ENCODE assay signal across 1 cellular context in the genomic region with DNA sequence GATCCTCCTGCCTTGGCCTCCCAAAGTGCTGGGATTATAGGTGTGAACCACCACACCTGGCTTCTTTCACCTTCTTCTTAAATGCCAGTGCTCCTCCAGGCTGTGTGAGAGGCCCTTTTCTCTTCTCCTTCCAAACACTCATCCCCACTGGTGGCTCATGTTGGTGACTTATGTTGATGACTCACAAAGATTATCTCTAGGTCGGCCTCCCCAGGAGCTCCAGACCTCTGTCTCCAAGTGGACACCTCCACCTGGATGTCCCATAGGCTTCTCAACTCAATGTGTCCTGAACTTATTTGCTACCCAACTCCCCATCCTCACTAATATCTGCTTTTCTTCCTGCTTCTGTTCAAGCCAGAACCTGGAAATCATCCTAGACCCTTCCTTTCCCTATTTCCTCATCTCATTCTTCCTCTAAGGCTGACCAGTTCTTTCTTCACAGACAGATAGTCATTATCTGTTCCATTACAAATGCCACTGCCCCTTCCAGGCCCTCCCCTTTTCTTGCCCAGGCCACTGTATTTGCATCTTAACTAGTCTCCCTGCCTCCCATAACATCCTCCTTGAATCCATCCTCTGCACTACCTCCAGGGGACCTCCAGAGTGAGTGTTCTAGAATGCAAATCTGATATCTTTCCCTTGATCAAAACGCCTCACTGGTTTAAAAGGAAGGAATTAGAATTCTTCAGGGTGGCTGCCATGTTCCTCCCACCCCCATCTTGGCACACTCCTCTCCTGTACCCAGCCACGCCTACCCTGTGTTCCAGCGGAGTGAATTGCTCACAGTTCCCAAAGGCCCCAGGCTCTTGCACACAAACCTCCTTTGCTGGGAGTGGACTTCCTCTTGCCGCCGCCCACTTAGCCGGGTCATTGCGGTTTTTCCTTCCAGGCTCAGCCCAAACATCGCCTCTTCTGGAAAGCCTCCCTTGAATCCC.
TF ChIP-seq lines count a peak whose summit lies in the region.

No MANE protein-coding gene starts in this region.

TF ChIP-seq in K562, 482 proteins besides CTCF, POLR2A, EP300 and RAD21 (continued from another document):
- TF ChIP-seq ZNF280B (CRISPR knock-in tag; IDR thresholded peaks at IDR 0.05) (no peak), UBTF (IDR thresholded peaks at IDR 0.05; ENCODE audit: borderline replicate concordance in 1 of 2, low read depth in 2 of 2, low read length in 2 of 2) (peak in 1 of 2 experiments; percentile 64; a peak in 1 of 4 replicates), EGR1 (conservative IDR thresholded peaks at IDR 0.05) (peak; percentile 72), JUND (IDR thresholded peaks at IDR 0.05; ENCODE audit: borderline replicate concordance, low read depth, low read length) (peak; percentile 86), JUND (tag; IDR thresholded peaks at IDR 0.05; ENCODE audit: borderline replicate concordance, low read depth, low read length) (peak; percentile 85; the same call in 2 of the 3 replicates), CHD4 (IDR thresholded peaks at IDR 0.05; ENCODE audit: insufficient read depth, insufficient replicate concordance, low read depth, low read length, poor library complexity, severe bottlenecking) (no peak), NCOA4 (IDR thresholded peaks at IDR 0.05; ENCODE audit: partially characterized antibody) (no peak), ZBTB40 (IDR thresholded peaks at IDR 0.05) (no peak), ZBTB40 (CRISPR knock-in tag; IDR thresholded peaks at IDR 0.05) (no peak), TAL1 (IDR thresholded peaks at IDR 0.05) (no peak), KDM2B (CRISPR knock-in tag; IDR thresholded peaks at IDR 0.05) (no peak), DPF2 (IDR thresholded peaks at IDR 0.05) (0 out of 2 replicates have a peak, but pooled peaks have one; percentile 47), ATF3 (IDR thresholded peaks at IDR 0.05) (peak; percentile 86), ATF3 (CRISPR knock-in tag; conservative IDR thresholded peaks at IDR 0.05) (no peak; the same call in 1 of the 2 replicates), NFRKB (IDR thresholded peaks at IDR 0.05; ENCODE audit: low read depth) (no peak), ZNF239 (CRISPR knock-in tag; IDR thresholded peaks at IDR 0.05) (no peak), ZNF699 (CRISPR knock-in tag; IDR thresholded peaks at IDR 0.05; ENCODE audit: insufficient replicate concordance) (no peak), NFE2L1 (tag; IDR thresholded peaks at IDR 0.05; ENCODE audit: borderline replicate concordance, low read depth) (no peak), ZNF133 (CRISPR knock-in tag; IDR thresholded peaks at IDR 0.05) (no peak), ELF4 (CRISPR knock-in tag; IDR thresholded peaks at IDR 0.05) (no peak), ZNF445 (CRISPR knock-in tag; IDR thresholded peaks at IDR 0.05; ENCODE audit: low read depth) (no peak), POLR2AphosphoS5 (IDR thresholded peaks at IDR 0.05; ENCODE audit: control insufficient read depth, insufficient read depth, low read depth, low read length) (no peak), ZNF644 (tag; IDR thresholded peaks at IDR 0.05; ENCODE audit: low read depth) (no peak), TRIM28 (IDR thresholded peaks at IDR 0.05) (no peak), ZNF146 (CRISPR knock-in tag; IDR thresholded peaks at IDR 0.05; ENCODE audit: unreplicated experiment) (no peak), FOSL1 (tag; conservative IDR thresholded peaks at IDR 0.05) (peak; percentile 96), TRIM24 (IDR thresholded peaks at IDR 0.05) (peak in 1 of 2 experiments; percentile 27; a peak in 1 of 4 replicates), SNRNP70 (optimal IDR thresholded peaks at IDR 0.05; ENCODE audit: low read depth, low read length) (no peak), YY1 (IDR thresholded peaks at IDR 0.05; ENCODE audit: borderline replicate concordance in 1 of 3, control insufficient read depth in 1 of 3, extremely low read depth in 1 of 3, insufficient read depth in 3 of 3, insufficient read length in 1 of 3, insufficient replicate concordance in 2 of 3, low read depth in 1 of 3, low read length in 2 of 3) (peak in 1 of 3 experiments; percentile 34), ETV6 (IDR thresholded peaks at IDR 0.05; ENCODE audit: borderline replicate concordance in 1 of 2, low read depth in 2 of 2, low read length in 1 of 2) (no peak), ETV6 (CRISPR knock-in tag; IDR thresholded peaks at IDR 0.05; ENCODE audit: borderline replicate concordance) (no peak), ZFPM2 (CRISPR knock-in tag; IDR thresholded peaks at IDR 0.05) (no peak)
- TF ChIP-seq, protein P1, sequence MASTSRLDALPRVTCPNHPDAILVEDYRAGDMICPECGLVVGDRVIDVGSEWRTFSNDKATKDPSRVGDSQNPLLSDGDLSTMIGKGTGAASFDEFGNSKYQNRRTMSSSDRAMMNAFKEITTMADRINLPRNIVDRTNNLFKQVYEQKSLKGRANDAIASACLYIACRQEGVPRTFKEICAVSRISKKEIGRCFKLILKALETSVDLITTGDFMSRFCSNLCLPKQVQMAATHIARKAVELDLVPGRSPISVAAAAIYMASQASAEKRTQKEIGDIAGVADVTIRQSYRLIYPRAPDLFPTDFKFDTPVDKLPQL (IDR thresholded peaks at IDR 0.05; ENCODE audit: extremely low read depth, insufficient read length): no peak
- TF ChIP-seq, protein P2, sequence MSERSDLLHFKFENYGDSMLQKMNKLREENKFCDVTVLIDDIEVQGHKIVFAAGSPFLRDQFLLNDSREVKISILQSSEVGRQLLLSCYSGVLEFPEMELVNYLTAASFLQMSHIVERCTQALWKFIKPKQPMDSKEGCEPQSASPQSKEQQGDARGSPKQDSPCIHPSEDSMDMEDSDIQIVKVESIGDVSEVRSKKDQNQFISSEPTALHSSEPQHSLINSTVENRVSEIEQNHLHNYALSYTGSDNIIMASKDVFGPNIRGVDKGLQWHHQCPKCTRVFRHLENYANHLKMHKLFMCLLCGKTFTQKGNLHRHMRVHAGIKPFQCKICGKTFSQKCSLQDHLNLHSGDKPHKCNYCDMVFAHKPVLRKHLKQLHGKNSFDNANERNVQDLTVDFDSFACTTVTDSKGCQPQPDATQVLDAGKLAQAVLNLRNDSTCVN (CRISPR knock-in tag; IDR thresholded peaks at IDR 0.05): 0 out of 2 replicates have a peak, but pooled peaks have one; percentile 1
TF ChIP-seq in K562: peak in this region for 48.
